In genomic region chr3:61776390-61776789, GRCh38 we compare ENCODE assay signal across 18 cellular contexts.
DNase-seq lines count a peak whose midpoint lies in the region; ATAC-seq and TF ChIP-seq lines count a peak whose summit lies in the region.
"Had no signal": no experiment of that assay in that cellular context is flagged by ENCODE, and none has a peak within 500 bp of the region (broad histone marks: within the 10 kb centered on the region; RNA-seq: fewer than 3 reads in every experiment).

No MANE protein-coding gene starts in this region.

- H3K27ac ChIP-seq in GM23338 (ENCODE audit: low read depth) (no peak overlapping the region), HUES48 (ENCODE audit: low read depth, low read length) (peak overlapping the region; percentile 9), coronary artery (no peak overlapping the region)
- H3K27ac ChIP-seq: BLaER1 treated with 17β-estradiol and CSF1 and Interleukin-3, amounts not matched to agents 10 nM and 100 nM; HL-60 had no signal

- 0 out of 2 replicates have a peak overlapping the region, but pooled peaks have one; percentile 35 for H3K4me2 ChIP-seq in GM23338
- H3K4me2 ChIP-seq: BLaER1 treated with 17β-estradiol and CSF1 and Interleukin-3, amounts not matched to agents 10 nM and 100 nM had no signal

- DNase-seq in GM23338 (ENCODE audit: low spot score): no peak
- peak; percentile 65 for DNase-seq in fibroblast of gingiva (ENCODE audit: low read depth)
- DNase-seq in sciatic nerve (ENCODE audit: low spot score): no peak
- no peak for DNase-seq in SIG-M5 (lab: John Stamatoyannopoulos, UW)
- DNase-seq in activated CD4-positive, alpha-beta T cell treated with anti-CD3 and anti-CD28 coated beads, Interleukin-2, amount 10 ng/mL, durations not matched to agents 7 days and 5 days: no peak
- DNase-seq in coronary artery (ENCODE audit: low spot score): no peak
- DNase-seq: Calu3; CD8-positive, alpha-beta T cell; DMS79; GDM1; H9; IMR-90 had no signal

- H3K9me2 ChIP-seq in GM23338 (ENCODE audit: insufficient read depth): no peaks in the 10 kb centered on the region

- H2AFZ ChIP-seq in GM23338: no peak overlapping the region

- H3K27ac Mint-ChIP-seq in GM23338: no peak overlapping the region
- no peak overlapping the region for H3K27ac Mint-ChIP-seq in activated CD4-positive, alpha-beta T cell treated with anti-CD3 and anti-CD28 coated beads, Interleukin-2, amount 10 ng/mL, durations not matched to agents 7 days and 5 days
- H3K27ac Mint-ChIP-seq: B cell; CD8-positive, alpha-beta T cell had no signal

- POLR2A ChIA-PET in activated CD4-positive, alpha-beta T cell treated with anti-CD3 and anti-CD28 coated beads, Interleukin-2, amount 10 ng/mL, durations not matched to agents 7 days and 5 days (lab: Charles Lee): no interaction called here

- peaks cover 54% of the 10 kb centered on the region for H3K4me1 Mint-ChIP-seq in GM23338
- no peaks in the 10 kb centered on the region for H3K4me1 Mint-ChIP-seq in activated CD4-positive, alpha-beta T cell treated with anti-CD3 and anti-CD28 coated beads, Interleukin-2, amount 10 ng/mL, durations not matched to agents 7 days and 5 days
- H3K4me1 Mint-ChIP-seq: B cell had no signal

- H3K36me3 ChIP-seq in GM23338 (ENCODE audit: insufficient read depth) (no peaks in the 10 kb centered on the region), HUES48 (ENCODE audit: control insufficient read depth, insufficient read depth, low read length) (no peaks in the 10 kb centered on the region)

- no peaks in the 10 kb centered on the region for H3F3A ChIP-seq in GM23338 (replicated peaks; ENCODE audit: low read depth)

- H4K20me1 ChIP-seq in GM23338 (replicated peaks; ENCODE audit: insufficient read depth): peaks cover 9% of the 10 kb centered on the region

- H3K4me3 ChIP-seq in GM23338 (no peak overlapping the region), HUES48 (ENCODE audit: low read depth, low read length) (no peak overlapping the region), coronary artery (no peak overlapping the region)
- H3K4me3 ChIP-seq: BLaER1 treated with 17β-estradiol and CSF1 and Interleukin-3, amounts not matched to agents 10 nM and 100 nM; K562 had no signal

- H3K27me3 ChIP-seq in GM23338 (ENCODE audit: insufficient read depth) (no peaks in the 10 kb centered on the region), HUES48 (ENCODE audit: control insufficient read depth, insufficient read depth, low read length) (no peaks in the 10 kb centered on the region)
- H3K27me3 ChIP-seq: BLaER1 treated with 17β-estradiol and CSF1 and Interleukin-3, amounts not matched to agents 10 nM and 100 nM had no signal

- TF ChIP-seq CTCF in GM23338 (conservative IDR thresholded peaks at IDR 0.05; ENCODE audit: low read depth in 2 of 2): no peak
- TF ChIP-seq CTCF in coronary artery (IDR thresholded peaks at IDR 0.05): no peak

- CTCF ChIA-PET in activated CD4-positive, alpha-beta T cell treated with anti-CD3 and anti-CD28 coated beads, Interleukin-2, amount 10 ng/mL, durations not matched to agents 7 days and 5 days (lab: Charles Lee): interaction anchor here (0.6 kb wide), 1 partner anchor 172 kb away, joined by 3 read pairs; no protein-coding TSS in a partner anchor

- H3K4me1 ChIP-seq in GM23338 (ENCODE audit: insufficient read depth) (peaks cover 42% of the 10 kb centered on the region), HUES48 (ENCODE audit: control insufficient read depth, insufficient read depth, low read length) (peaks cover 30% of the 10 kb centered on the region)

- H3K9me3 Mint-ChIP-seq in GM23338: no peaks in the 10 kb centered on the region
- no peaks in the 10 kb centered on the region for H3K9me3 Mint-ChIP-seq in activated CD4-positive, alpha-beta T cell treated with anti-CD3 and anti-CD28 coated beads, Interleukin-2, amount 10 ng/mL, durations not matched to agents 7 days and 5 days
- H3K9me3 Mint-ChIP-seq: CD8-positive, alpha-beta T cell; H9 had no signal

- peaks cover 96% of the 10 kb centered on the region for H3K79me2 ChIP-seq in GM23338 (replicated peaks; ENCODE audit: insufficient read depth)

- no peak overlapping the region for H3K4me3 Mint-ChIP-seq in GM23338
- H3K4me3 Mint-ChIP-seq in activated CD4-positive, alpha-beta T cell treated with anti-CD3 and anti-CD28 coated beads, Interleukin-2, amount 10 ng/mL, durations not matched to agents 7 days and 5 days: no peak overlapping the region
- H3K4me3 Mint-ChIP-seq: B cell; CD8-positive, alpha-beta T cell; H9 had no signal

- no peak overlapping the region for H3K9ac ChIP-seq in HUES48 (ENCODE audit: low read depth, low read length)
- H3K9ac ChIP-seq: BLaER1 treated with 17β-estradiol and CSF1 and Interleukin-3, amounts not matched to agents 10 nM and 100 nM had no signal

- peaks cover 4% of the 10 kb centered on the region; the same call in 1 of the 3 replicates for H3K36me3 Mint-ChIP-seq in GM23338 (ENCODE audit: low read depth)
- no peaks in the 10 kb centered on the region for H3K36me3 Mint-ChIP-seq in activated CD4-positive, alpha-beta T cell treated with anti-CD3 and anti-CD28 coated beads, Interleukin-2, amount 10 ng/mL, durations not matched to agents 7 days and 5 days (ENCODE audit: low read depth)
- H3K36me3 Mint-ChIP-seq: CD8-positive, alpha-beta T cell had no signal

- ATAC-seq in GM23338 (no peak), sciatic nerve (peak; percentile 77), GM21423 (IDR thresholded peaks at IDR 0.05; ENCODE audit: unreplicated experiment) (no peak)
- ATAC-seq: CD8-positive, alpha-beta T cell; K562 had no signal

- no peaks in the 10 kb centered on the region for H3K9me3 ChIP-seq in HUES48 (ENCODE audit: control insufficient read depth, insufficient read depth, low read length)
- H3K9me3 ChIP-seq: BLaER1 treated with 17β-estradiol and CSF1 and Interleukin-3, amounts not matched to agents 10 nM and 100 nM had no signal

- intact Hi-C loops in sciatic nerve (cut with DNase I): no loop called here

- H3K27me3 Mint-ChIP-seq in GM23338 (ENCODE audit: insufficient read depth, low read depth, poor library complexity): peaks cover 3% of the 10 kb centered on the region
- H3K27me3 Mint-ChIP-seq in activated CD4-positive, alpha-beta T cell treated with anti-CD3 and anti-CD28 coated beads, Interleukin-2, amount 10 ng/mL, durations not matched to agents 7 days and 5 days: no peaks in the 10 kb centered on the region
- H3K27me3 Mint-ChIP-seq: B cell had no signal

TF ChIP-seq in GM23338, 12 proteins besides CTCF, POLR2A, EP300 and RAD21 (continues in another document):
- TF ChIP-seq ZNF462 (CRISPR knock-in tag; IDR thresholded peaks at IDR 0.05): no peak
- TF ChIP-seq ZNF114 (CRISPR knock-in tag; IDR thresholded peaks at IDR 0.05): no peak
